1 cellular context compared by ENCODE assay signal in the genomic region with DNA sequence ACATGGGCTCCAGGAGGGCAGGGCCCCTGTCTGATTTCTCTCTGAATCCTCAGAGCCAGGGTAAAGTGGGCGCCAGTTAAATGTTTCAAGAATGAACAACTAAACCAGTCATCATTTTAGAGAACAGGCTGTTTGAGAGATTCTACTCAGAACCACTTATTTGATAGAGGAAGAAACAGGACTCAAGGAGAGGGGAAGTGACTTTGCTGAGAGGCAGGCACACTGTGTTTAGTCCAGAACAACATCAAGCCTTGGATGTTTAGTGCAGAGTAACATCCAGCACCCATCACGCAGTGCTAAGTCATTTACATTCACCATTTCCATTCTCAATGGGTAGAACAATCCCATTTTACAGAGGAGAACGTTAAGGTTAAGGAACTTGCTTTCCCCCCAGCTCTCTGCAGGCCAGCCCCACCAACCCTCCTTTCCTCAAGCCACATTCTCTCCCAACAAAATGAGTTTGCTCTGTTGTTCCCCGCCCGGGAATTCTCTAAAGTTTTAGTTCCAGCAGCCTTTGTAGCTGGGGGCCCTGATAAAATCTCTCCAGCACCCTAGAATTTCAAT.
TF ChIP-seq lines count a peak whose summit lies in the region.

No MANE protein-coding gene starts in this region.

TF ChIP-seq in K562, 482 proteins besides CTCF, POLR2A, EP300 and RAD21 (continued from another document):
- TF ChIP-seq CCAR2 (IDR thresholded peaks at IDR 0.05; ENCODE audit: low read depth, low read length) (no peak), RBM25 (IDR thresholded peaks at IDR 0.05; ENCODE audit: low read depth, low read length, severe bottlenecking) (peak; percentile 78)
